In the genomic region with DNA sequence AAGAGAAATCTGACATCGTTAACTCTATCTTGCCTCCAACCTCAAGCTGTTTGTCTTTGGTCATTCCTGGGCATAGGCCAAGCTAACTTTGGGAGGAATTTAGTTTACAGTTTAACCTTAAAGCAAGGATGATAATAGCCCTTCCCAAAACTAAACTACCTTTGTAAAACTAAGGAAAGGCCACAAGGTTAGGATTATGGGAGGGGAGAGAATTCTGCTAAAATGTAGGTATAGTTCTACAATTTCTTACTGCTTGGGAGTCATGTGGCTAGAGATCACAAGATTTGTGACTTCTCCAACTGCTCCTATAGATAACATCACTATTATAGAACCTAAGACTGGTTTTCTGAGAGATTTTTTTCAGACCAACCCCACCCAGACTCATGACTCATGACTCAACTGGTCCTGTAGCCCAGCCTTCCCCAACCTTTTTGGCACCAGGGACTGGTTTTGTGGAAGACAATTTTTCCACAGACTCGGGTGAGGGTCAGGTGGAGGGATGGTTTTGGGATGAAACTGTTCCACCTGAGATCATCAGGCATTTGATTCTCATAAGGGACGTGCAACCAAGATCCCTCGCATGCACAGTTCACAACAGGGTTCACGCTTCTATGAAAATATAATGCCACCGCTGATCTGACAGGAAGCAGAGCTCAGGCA, we compare ENCODE assay signal across 16 cellular contexts.
DNase-seq lines count a peak whose midpoint lies in the region; ATAC-seq and TF ChIP-seq lines count a peak whose summit lies in the region.
"Had no signal": no experiment of that assay in that cellular context is flagged by ENCODE, and none has a peak within 500 bp of the region (broad histone marks: within the 10 kb centered on the region; RNA-seq: fewer than 3 reads in every experiment).

No MANE protein-coding gene starts in this region.

- H3K9me3 Mint-ChIP-seq in CD14-positive monocyte, result peaks cover 0 to 1% (median 0%) of the 10 kb centered on the region in 7 donors
- peaks cover 2 to 6% (median 2%) of the 10 kb centered on the region in 3 donors for H3K9me3 Mint-ChIP-seq in IgD-negative memory B cell
- peaks cover 1% of the 10 kb centered on the region for H3K9me3 Mint-ChIP-seq in memory B cell
- H3K9me3 Mint-ChIP-seq in nephron progenitor cell, result no peaks in the 10 kb centered on the region
- no peaks in the 10 kb centered on the region for H3K9me3 Mint-ChIP-seq in activated CD4-positive, alpha-beta memory T cell treated with anti-CD3 and anti-CD28 coated beads, Interleukin-2, amount 10 ng/mL, durations not matched to agents 7 days and 5 days
- H3K9me3 Mint-ChIP-seq: activated naive CD8-positive, alpha-beta T cell treated with anti-CD3 and anti-CD28 coated beads, Interleukin-2, amount 50 U/mL, for 24 hours had no signal

- dilution Hi-C loops in mammary epithelial cell (cut with HindIII; ENCODE audit: low sequenced_read_pairs), result no loop called here

- H3K4me3 Mint-ChIP-seq in CD14-positive monocyte (no peak overlapping the region), IgD-negative memory B cell (peak overlapping the region in 2 of 4 donors; percentile 73 to 76), memory B cell (no peak overlapping the region), nephron progenitor cell (no peak overlapping the region)
- no peak overlapping the region for H3K4me3 Mint-ChIP-seq in activated CD4-positive, alpha-beta memory T cell treated with anti-CD3 and anti-CD28 coated beads, Interleukin-2, amount 10 ng/mL, durations not matched to agents 7 days and 5 days
- H3K4me3 Mint-ChIP-seq: activated naive CD8-positive, alpha-beta T cell treated with anti-CD3 and anti-CD28 coated beads, Interleukin-2, amount 50 U/mL, for 24 hours had no signal

- CTCF ChIA-PET in mammary epithelial cell (lab: Charles Lee; ENCODE audit: low non-redundant PET), result no interaction called here
- CTCF ChIA-PET in activated CD4-positive, alpha-beta memory T cell treated with anti-CD3 and anti-CD28 coated beads, Interleukin-2, amount 10 ng/mL, durations not matched to agents 7 days and 5 days (lab: Charles Lee), result no interaction called here

- no peaks in the 10 kb centered on the region for H3K36me3 ChIP-seq in mammary epithelial cell (ENCODE audit: insufficient read depth, low read length)

- no peaks in the 10 kb centered on the region for H3K9me3 ChIP-seq in mammary epithelial cell (replicated peaks; ENCODE audit: insufficient read depth, low read length)

- H3K36me3 Mint-ChIP-seq in CD14-positive monocyte, result peaks cover 4 to 8% of the 10 kb centered on the region in 2 donors
- H3K36me3 Mint-ChIP-seq in IgD-negative memory B cell, result peaks cover 8% of the 10 kb centered on the region
- H3K36me3 Mint-ChIP-seq in memory B cell, result peaks cover 5% of the 10 kb centered on the region
- no peaks in the 10 kb centered on the region for H3K36me3 Mint-ChIP-seq in nephron progenitor cell (ENCODE audit: low read depth)
- H3K36me3 Mint-ChIP-seq in activated CD4-positive, alpha-beta memory T cell treated with anti-CD3 and anti-CD28 coated beads, Interleukin-2, amount 10 ng/mL, durations not matched to agents 7 days and 5 days (ENCODE audit: low read depth), result no peaks in the 10 kb centered on the region

- intact Hi-C loops in CD14-positive monocyte (cut with micrococcal nuclease), result loop anchor here in 1 of 2 donors (5.0 kb wide), 1 partner anchor 81 kb away; a partner anchor contains a TSS
- intact Hi-C loops in mammary epithelial cell (cut with micrococcal nuclease), result no loop called here

- no peak overlapping the region for H3K4me3 ChIP-seq in mammary epithelial cell (replicated peaks in 1 of 3; ENCODE audit: insufficient read depth in 1 of 3, low read depth in 2 of 3, low read length in 3 of 3)

- H3K79me2 ChIP-seq in mammary epithelial cell (ENCODE audit: insufficient read depth, low read length), result no peaks in the 10 kb centered on the region

- TF ChIP-seq CTCF in CD14-positive monocyte (IDR thresholded peaks at IDR 0.05), result no peak
- no peak for TF ChIP-seq CTCF in mammary epithelial cell (conservative IDR thresholded peaks at IDR 0.05 in 1 of 2, IDR thresholded peaks at IDR 0.05 in 1 of 2; ENCODE audit: extremely low read depth in 1 of 2, insufficient read depth in 1 of 2, low read depth in 1 of 2, low read length in 2 of 2)
- TF ChIP-seq CTCF in nephron progenitor cell (IDR thresholded peaks at IDR 0.05), result no peak

- no peaks in the 10 kb centered on the region for H3K4me1 ChIP-seq in mammary epithelial cell (ENCODE audit: insufficient read depth, low read length)

- H3K27me3 ChIP-seq in mammary epithelial cell (ENCODE audit: insufficient read depth, low read length), result no peaks in the 10 kb centered on the region

- H3K4me2 ChIP-seq in mammary epithelial cell (ENCODE audit: insufficient read depth, low read depth, low read length), result no peak overlapping the region

- WGBS in mammary epithelial cell (ENCODE audit: low coverage, missing lambda C conversion rate), result 100% methylated on average over 4 of the region's 6 CpGs

- H4K20me1 ChIP-seq in mammary epithelial cell (ENCODE audit: insufficient read depth, low read length), result no peaks in the 10 kb centered on the region

- BruUV-seq in mammary epithelial cell (replicated peaks; lab: Mats Ljungman, UMichigan), result no TSS peak

- peaks cover 0 to 2% (median 0%) of the 10 kb centered on the region in 3 donors for H3K27me3 Mint-ChIP-seq in CD14-positive monocyte (ENCODE audit: low read depth in 3 of 3)
- H3K27me3 Mint-ChIP-seq in IgD-negative memory B cell, result peaks cover 1% of the 10 kb centered on the region
- H3K27me3 Mint-ChIP-seq in memory B cell, result no peaks in the 10 kb centered on the region
- peaks cover 7% of the 10 kb centered on the region for H3K27me3 Mint-ChIP-seq in nephron progenitor cell (ENCODE audit: low read depth, poor library complexity)
- H3K27me3 Mint-ChIP-seq in activated CD4-positive, alpha-beta memory T cell treated with anti-CD3 and anti-CD28 coated beads, Interleukin-2, amount 10 ng/mL, durations not matched to agents 7 days and 5 days, result no peaks in the 10 kb centered on the region
- H3K27me3 Mint-ChIP-seq: activated naive CD8-positive, alpha-beta T cell treated with anti-CD3 and anti-CD28 coated beads, Interleukin-2, amount 50 U/mL, for 24 hours had no signal

- in situ Hi-C loops in mammary epithelial cell (cut with MboI; ENCODE audit: low sequenced_read_pairs in 2 of 2), result no loop called here

- H3K4me1 Mint-ChIP-seq in CD14-positive monocyte (peaks cover 50% of the 10 kb centered on the region), IgD-negative memory B cell (peaks cover 56 to 60% (median 60%) of the 10 kb centered on the region in 3 donors), memory B cell (peaks cover 36% of the 10 kb centered on the region), nephron progenitor cell (no peaks in the 10 kb centered on the region)
- peaks cover 6% of the 10 kb centered on the region for H3K4me1 Mint-ChIP-seq in activated CD4-positive, alpha-beta memory T cell treated with anti-CD3 and anti-CD28 coated beads, Interleukin-2, amount 10 ng/mL, durations not matched to agents 7 days and 5 days

- ATAC-seq in memory B cell (ENCODE audit: low read depth) (no peak), HG03439 (IDR thresholded peaks at IDR 0.05; ENCODE audit: unreplicated experiment) (no peak), HG03565 (IDR thresholded peaks at IDR 0.05; ENCODE audit: unreplicated experiment) (no peak)
- ATAC-seq: activated naive CD8-positive, alpha-beta T cell treated with anti-CD3 and anti-CD28 coated beads, Interleukin-2, amount 50 U/mL, for 24 hours; left colon had no signal

- peak overlapping the region in 3 of 7 donors; percentile 31 to 50 (median 37) for H3K27ac Mint-ChIP-seq in CD14-positive monocyte
- peak overlapping the region; percentile 34 to 91 (median 82) for H3K27ac Mint-ChIP-seq in IgD-negative memory B cell
- H3K27ac Mint-ChIP-seq in memory B cell, result peak overlapping the region; percentile 88
- H3K27ac Mint-ChIP-seq in nephron progenitor cell, result no peak overlapping the region
- no peak overlapping the region for H3K27ac Mint-ChIP-seq in activated CD4-positive, alpha-beta memory T cell treated with anti-CD3 and anti-CD28 coated beads, Interleukin-2, amount 10 ng/mL, durations not matched to agents 7 days and 5 days
- H3K27ac Mint-ChIP-seq: activated naive CD8-positive, alpha-beta T cell treated with anti-CD3 and anti-CD28 coated beads, Interleukin-2, amount 50 U/mL, for 24 hours had no signal

- no peak overlapping the region for H3K9ac ChIP-seq in mammary epithelial cell (ENCODE audit: insufficient read depth, low read length)

- POLR2A ChIA-PET in activated CD4-positive, alpha-beta memory T cell treated with anti-CD3 and anti-CD28 coated beads, Interleukin-2, amount 10 ng/mL, durations not matched to agents 7 days and 5 days (lab: Charles Lee), result no interaction called here

- no peak overlapping the region for H3K27ac ChIP-seq in mammary epithelial cell (ENCODE audit: insufficient read depth, low read depth, low read length)

- no peak overlapping the region for H2AFZ ChIP-seq in mammary epithelial cell (ENCODE audit: low read depth, low read length)

- peak; percentile 58 for DNase-seq in CD14-positive monocyte (ENCODE audit: low spot score)
- DNase-seq in mammary epithelial cell, result peak; percentile 63
- DNase-seq in memory B cell (ENCODE audit: low spot score in 2 of 2), result no peak
- DNase-seq in nephron progenitor cell, result no peak
- DNase-seq in activated CD4-positive, alpha-beta memory T cell treated with anti-CD3 and anti-CD28 coated beads, Interleukin-2, amount 10 ng/mL, durations not matched to agents 7 days and 5 days, result no peak
- DNase-seq: ACHN; activated naive CD8-positive, alpha-beta T cell treated with anti-CD3 and anti-CD28 coated beads, Interleukin-2, amount 50 U/mL, for 24 hours; activated T-cell treated with anti-CD3 and anti-CD28 coated beads, Interleukin-2, amount 50 U/mL, for 1 hour; COR-L47; left colon; NCI-H2107; posterior cingulate gyrus; stimulated activated CD4-positive, alpha-beta T cell treated with anti-CD3 and anti-CD28 coated beads, Interleukin-15, amount 100 ng/mL, for 24 hours had no signal

Comparison
In these comparisons a context has a peak if more than half of its experiments do, and no peak if none do; other contexts are left out.
1. DNase-seq: peak in CD14-positive monocyte (single experiment) and mammary epithelial cell (single experiment); none in memory B cell (0 of 2), nephron progenitor cell (single experiment) and activated CD4-positive, alpha-beta memory T cell treated with anti-CD3 and anti-CD28 coated beads, Interleukin-2, amount 10 ng/mL, durations not matched to agents 7 days and 5 days (single experiment).
2. H3K27ac Mint-ChIP-seq: peak in IgD-negative memory B cell (3 of 3) and memory B cell (single experiment); none in nephron progenitor cell (single experiment) and activated CD4-positive, alpha-beta memory T cell treated with anti-CD3 and anti-CD28 coated beads, Interleukin-2, amount 10 ng/mL, durations not matched to agents 7 days and 5 days (single experiment).